32 cellular contexts compared by ENCODE assay signal in genomic region chr6:3654898-3655297, GRCh38.
"Had no signal": no experiment of that assay in that cellular context is flagged by ENCODE, and none has a peak within 500 bp of the region (broad histone marks: within the 10 kb centered on the region; RNA-seq: fewer than 3 reads in every experiment).

No MANE protein-coding gene starts in this region.

- H3K27ac ChIP-seq: ascending aorta, cardiac muscle cell, PC-9, RWPE1, WERI-Rb-1 had no signal

- H3K4me3 ChIP-seq: ascending aorta, cardiac muscle cell, K562, PC-9 had no signal

- H2AFZ ChIP-seq: PC-9 had no signal

- H3K27ac Mint-ChIP-seq: activated CD4-positive, alpha-beta memory T cell treated with anti-CD3 and anti-CD28 coated beads, Interleukin-2, amount 10 ng/mL, durations not matched to agents 7 days and 5 days; activated naive CD4-positive, alpha-beta T cell treated with anti-CD3 and anti-CD28 coated beads, Interleukin-2, amount 50 U/mL, for 24 hours; activated naive CD8-positive, alpha-beta T cell treated with anti-CD3 and anti-CD28 coated beads, Interleukin-2, amount 10 ng/mL, durations not matched to agents 7 days and 5 days; activated T-cell treated with anti-CD3 and anti-CD28 coated beads, Interleukin-2, amount 50 U/mL, for 24 hours; activated T-helper 2 cell treated with anti-CD3 and anti-CD28 coated beads, Interferon-gamma antibody, Interleukin-2, Interleukin-4, amounts not matched to agents 10 μg/mL and 5 μg/mL and 100 μg/mL, durations not matched to agents 14 hours and 24 hours and 36 hours had no signal

- H3K4me3 Mint-ChIP-seq: activated CD4-positive, alpha-beta memory T cell treated with anti-CD3 and anti-CD28 coated beads, Interleukin-2, amount 10 ng/mL, durations not matched to agents 7 days and 5 days; activated naive CD4-positive, alpha-beta T cell treated with anti-CD3 and anti-CD28 coated beads, Interleukin-2, amount 50 U/mL, for 24 hours; activated naive CD8-positive, alpha-beta T cell treated with anti-CD3 and anti-CD28 coated beads, Interleukin-2, amount 10 ng/mL, durations not matched to agents 7 days and 5 days; activated T-cell treated with anti-CD3 and anti-CD28 coated beads, Interleukin-2, amount 50 U/mL, for 24 hours; central memory CD8-positive, alpha-beta T cell had no signal

- ATAC-seq: K562, Right ventricle myocardium inferior had no signal

- FAIRE-seq: K562, RCC 7860 had no signal

- H3K9me3 ChIP-seq: ascending aorta had no signal

- H3K27me3 Mint-ChIP-seq: activated naive CD8-positive, alpha-beta T cell treated with anti-CD3 and anti-CD28 coated beads, Interleukin-2, amount 10 ng/mL, durations not matched to agents 7 days and 5 days; activated T-cell treated with anti-CD3 and anti-CD28 coated beads, Interleukin-2, amount 50 U/mL, for 24 hours had no signal

- H3K27me3 ChIP-seq: ascending aorta, cardiac muscle cell had no signal

- H3K4me1 ChIP-seq: ascending aorta had no signal

- H3K4me1 Mint-ChIP-seq: activated CD4-positive, alpha-beta memory T cell treated with anti-CD3 and anti-CD28 coated beads, Interleukin-2, amount 10 ng/mL, durations not matched to agents 7 days and 5 days; activated naive CD4-positive, alpha-beta T cell treated with anti-CD3 and anti-CD28 coated beads, Interleukin-2, amount 50 U/mL, for 24 hours; activated naive CD8-positive, alpha-beta T cell treated with anti-CD3 and anti-CD28 coated beads, Interleukin-2, amount 10 ng/mL, durations not matched to agents 7 days and 5 days; central memory CD8-positive, alpha-beta T cell had no signal

- H3K4me2 ChIP-seq: PC-9 had no signal

- H3K9me3 Mint-ChIP-seq: activated CD4-positive, alpha-beta memory T cell treated with anti-CD3 and anti-CD28 coated beads, Interleukin-2, amount 10 ng/mL, durations not matched to agents 7 days and 5 days; activated naive CD4-positive, alpha-beta T cell treated with anti-CD3 and anti-CD28 coated beads, Interleukin-2, amount 50 U/mL, for 24 hours; activated naive CD8-positive, alpha-beta T cell treated with anti-CD3 and anti-CD28 coated beads, Interleukin-2, amount 10 ng/mL, durations not matched to agents 7 days and 5 days; activated T-cell treated with anti-CD3 and anti-CD28 coated beads, Interleukin-2, amount 50 U/mL, for 24 hours; activated T-helper 2 cell treated with anti-CD3 and anti-CD28 coated beads, Interferon-gamma antibody, Interleukin-2, Interleukin-4, amounts not matched to agents 10 μg/mL and 5 μg/mL and 100 μg/mL, durations not matched to agents 14 hours and 24 hours and 36 hours; central memory CD8-positive, alpha-beta T cell had no signal

- DNase-seq: activated CD4-positive, alpha-beta memory T cell treated with anti-CD3 and anti-CD28 coated beads, Interleukin-2, amount 10 ng/mL, durations not matched to agents 7 days and 5 days; activated CD4-positive, alpha-beta T cell treated with anti-CD3 and anti-CD28 coated beads for 1 hour; activated CD4-positive, alpha-beta T cell treated with anti-CD3 and anti-CD28 coated beads for 48 hours; activated CD4-positive, CD25-positive, alpha-beta regulatory T cell; activated gamma-delta T cell; activated naive CD4-positive, alpha-beta T cell treated with Interleukin-2 at 50 U/mL for 16 hours; activated naive CD8-positive, alpha-beta T cell treated with anti-CD3 and anti-CD28 coated beads, Interleukin-2, amount 10 ng/mL, durations not matched to agents 7 days and 5 days; activated T-cell treated with anti-CD3 and anti-CD28 coated beads, Interleukin-2, amount 50 U/mL, for 24 hours; amygdala; IMR-90; NCI-H1092 treated with DMSO at 0.1 percent for 48 hours; NCI-H1417; NCI-H1694; NCI-H1930; NCI-H2081 treated with DMSO at 0.1 percent for 48 hours; NCI-H2227 treated with DMSO at 0.1 percent for 48 hours; NCI-H446; NCI-H526; NCI-H774; PC-9; SIG-M5; T1000; WERI-Rb-1 had no signal

- H3K36me3 ChIP-seq: ascending aorta, cardiac muscle cell, WERI-Rb-1 had no signal

- H3K36me3 Mint-ChIP-seq: activated naive CD4-positive, alpha-beta T cell treated with anti-CD3 and anti-CD28 coated beads, Interleukin-2, amount 50 U/mL, for 24 hours; activated naive CD8-positive, alpha-beta T cell treated with anti-CD3 and anti-CD28 coated beads, Interleukin-2, amount 10 ng/mL, durations not matched to agents 7 days and 5 days had no signal
